Comparison of ENCODE assay signal across 1 cellular context in the genomic region with DNA sequence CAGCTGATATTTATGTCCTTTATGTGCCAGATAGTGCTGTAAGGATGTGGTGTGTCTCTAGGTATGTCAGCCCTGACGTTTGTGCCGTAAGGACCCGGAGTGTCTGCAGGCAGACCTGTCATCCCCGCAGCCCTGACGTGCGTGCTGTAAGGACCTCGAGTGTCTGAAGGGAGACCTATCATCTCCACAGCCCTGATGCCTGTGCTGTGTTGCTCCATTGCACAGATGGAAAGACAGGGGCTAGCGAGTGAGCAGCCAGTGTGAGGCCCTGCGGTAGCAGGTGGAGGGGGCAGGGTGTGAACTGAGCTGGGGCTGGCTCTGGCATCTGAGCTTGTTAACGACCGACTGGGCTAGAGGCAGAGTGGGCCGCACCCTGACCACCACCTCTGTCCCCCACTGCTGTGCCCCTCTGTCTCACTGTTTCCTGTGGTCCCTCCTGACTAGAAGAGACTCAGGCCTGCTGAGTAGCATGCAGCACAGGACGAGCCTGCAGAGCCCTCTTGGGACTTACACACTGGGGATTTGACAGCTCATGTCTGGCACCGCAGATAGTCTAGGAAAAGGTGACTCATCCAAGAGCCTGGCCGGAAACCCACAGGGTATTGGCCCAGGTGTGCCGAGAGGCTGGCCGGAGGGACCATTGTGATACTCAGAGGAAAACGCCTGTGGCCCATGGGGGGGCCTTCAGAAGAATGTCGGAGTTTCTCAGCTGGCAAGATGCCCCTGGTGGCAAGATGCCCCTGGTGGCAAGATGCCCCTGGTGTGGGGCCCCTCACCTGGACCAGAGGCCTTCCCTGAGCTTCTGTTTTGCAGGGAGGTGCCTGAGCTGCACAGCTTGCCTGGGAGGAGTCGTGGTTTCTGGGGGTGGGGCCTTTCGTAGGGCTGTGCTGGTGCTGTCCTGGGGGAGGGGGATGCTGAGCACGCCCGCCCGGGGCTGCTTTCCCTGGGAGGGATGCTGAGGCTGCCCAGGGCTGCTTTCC.
TF ChIP-seq lines count a peak whose summit lies in the region.

No MANE protein-coding gene starts in this region.

TF ChIP-seq in K562, 482 proteins besides CTCF, POLR2A, EP300 and RAD21 (continued from another document and continues in another):
- TF ChIP-seq, protein P1, sequence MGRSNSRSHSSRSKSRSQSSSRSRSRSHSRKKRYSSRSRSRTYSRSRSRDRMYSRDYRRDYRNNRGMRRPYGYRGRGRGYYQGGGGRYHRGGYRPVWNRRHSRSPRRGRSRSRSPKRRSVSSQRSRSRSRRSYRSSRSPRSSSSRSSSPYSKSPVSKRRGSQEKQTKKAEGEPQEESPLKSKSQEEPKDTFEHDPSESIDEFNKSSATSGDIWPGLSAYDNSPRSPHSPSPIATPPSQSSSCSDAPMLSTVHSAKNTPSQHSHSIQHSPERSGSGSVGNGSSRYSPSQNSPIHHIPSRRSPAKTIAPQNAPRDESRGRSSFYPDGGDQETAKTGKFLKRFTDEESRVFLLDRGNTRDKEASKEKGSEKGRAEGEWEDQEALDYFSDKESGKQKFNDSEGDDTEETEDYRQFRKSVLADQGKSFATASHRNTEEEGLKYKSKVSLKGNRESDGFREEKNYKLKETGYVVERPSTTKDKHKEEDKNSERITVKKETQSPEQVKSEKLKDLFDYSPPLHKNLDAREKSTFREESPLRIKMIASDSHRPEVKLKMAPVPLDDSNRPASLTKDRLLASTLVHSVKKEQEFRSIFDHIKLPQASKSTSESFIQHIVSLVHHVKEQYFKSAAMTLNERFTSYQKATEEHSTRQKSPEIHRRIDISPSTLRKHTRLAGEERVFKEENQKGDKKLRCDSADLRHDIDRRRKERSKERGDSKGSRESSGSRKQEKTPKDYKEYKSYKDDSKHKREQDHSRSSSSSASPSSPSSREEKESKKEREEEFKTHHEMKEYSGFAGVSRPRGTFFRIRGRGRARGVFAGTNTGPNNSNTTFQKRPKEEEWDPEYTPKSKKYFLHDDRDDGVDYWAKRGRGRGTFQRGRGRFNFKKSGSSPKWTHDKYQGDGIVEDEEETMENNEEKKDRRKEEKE (IDR thresholded peaks at IDR 0.05; ENCODE audit: borderline replicate concordance in 1 of 2, control insufficient read depth in 1 of 2, low read depth in 2 of 2, low read length in 1 of 2), result no peak
- no peak for TF ChIP-seq KHSRP (IDR thresholded peaks at IDR 0.05)
- TF ChIP-seq, protein P2, sequence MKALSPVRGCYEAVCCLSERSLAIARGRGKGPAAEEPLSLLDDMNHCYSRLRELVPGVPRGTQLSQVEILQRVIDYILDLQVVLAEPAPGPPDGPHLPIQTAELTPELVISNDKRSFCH (CRISPR knock-in tag; IDR thresholded peaks at IDR 0.05), result no peak
- TF ChIP-seq, protein P2 (tag; IDR thresholded peaks at IDR 0.05), result no peak
- TF ChIP-seq ZNF717 (CRISPR knock-in tag; IDR thresholded peaks at IDR 0.05), result no peak
- no peak for TF ChIP-seq TRIM28 (IDR thresholded peaks at IDR 0.05)
- no peak for TF ChIP-seq GABPB2 (CRISPR knock-in tag; conservative IDR thresholded peaks at IDR 0.05)
- no peak for TF ChIP-seq SMARCB1 (IDR thresholded peaks at IDR 0.05; ENCODE audit: insufficient read length, low read depth)
- TF ChIP-seq, protein P3, sequence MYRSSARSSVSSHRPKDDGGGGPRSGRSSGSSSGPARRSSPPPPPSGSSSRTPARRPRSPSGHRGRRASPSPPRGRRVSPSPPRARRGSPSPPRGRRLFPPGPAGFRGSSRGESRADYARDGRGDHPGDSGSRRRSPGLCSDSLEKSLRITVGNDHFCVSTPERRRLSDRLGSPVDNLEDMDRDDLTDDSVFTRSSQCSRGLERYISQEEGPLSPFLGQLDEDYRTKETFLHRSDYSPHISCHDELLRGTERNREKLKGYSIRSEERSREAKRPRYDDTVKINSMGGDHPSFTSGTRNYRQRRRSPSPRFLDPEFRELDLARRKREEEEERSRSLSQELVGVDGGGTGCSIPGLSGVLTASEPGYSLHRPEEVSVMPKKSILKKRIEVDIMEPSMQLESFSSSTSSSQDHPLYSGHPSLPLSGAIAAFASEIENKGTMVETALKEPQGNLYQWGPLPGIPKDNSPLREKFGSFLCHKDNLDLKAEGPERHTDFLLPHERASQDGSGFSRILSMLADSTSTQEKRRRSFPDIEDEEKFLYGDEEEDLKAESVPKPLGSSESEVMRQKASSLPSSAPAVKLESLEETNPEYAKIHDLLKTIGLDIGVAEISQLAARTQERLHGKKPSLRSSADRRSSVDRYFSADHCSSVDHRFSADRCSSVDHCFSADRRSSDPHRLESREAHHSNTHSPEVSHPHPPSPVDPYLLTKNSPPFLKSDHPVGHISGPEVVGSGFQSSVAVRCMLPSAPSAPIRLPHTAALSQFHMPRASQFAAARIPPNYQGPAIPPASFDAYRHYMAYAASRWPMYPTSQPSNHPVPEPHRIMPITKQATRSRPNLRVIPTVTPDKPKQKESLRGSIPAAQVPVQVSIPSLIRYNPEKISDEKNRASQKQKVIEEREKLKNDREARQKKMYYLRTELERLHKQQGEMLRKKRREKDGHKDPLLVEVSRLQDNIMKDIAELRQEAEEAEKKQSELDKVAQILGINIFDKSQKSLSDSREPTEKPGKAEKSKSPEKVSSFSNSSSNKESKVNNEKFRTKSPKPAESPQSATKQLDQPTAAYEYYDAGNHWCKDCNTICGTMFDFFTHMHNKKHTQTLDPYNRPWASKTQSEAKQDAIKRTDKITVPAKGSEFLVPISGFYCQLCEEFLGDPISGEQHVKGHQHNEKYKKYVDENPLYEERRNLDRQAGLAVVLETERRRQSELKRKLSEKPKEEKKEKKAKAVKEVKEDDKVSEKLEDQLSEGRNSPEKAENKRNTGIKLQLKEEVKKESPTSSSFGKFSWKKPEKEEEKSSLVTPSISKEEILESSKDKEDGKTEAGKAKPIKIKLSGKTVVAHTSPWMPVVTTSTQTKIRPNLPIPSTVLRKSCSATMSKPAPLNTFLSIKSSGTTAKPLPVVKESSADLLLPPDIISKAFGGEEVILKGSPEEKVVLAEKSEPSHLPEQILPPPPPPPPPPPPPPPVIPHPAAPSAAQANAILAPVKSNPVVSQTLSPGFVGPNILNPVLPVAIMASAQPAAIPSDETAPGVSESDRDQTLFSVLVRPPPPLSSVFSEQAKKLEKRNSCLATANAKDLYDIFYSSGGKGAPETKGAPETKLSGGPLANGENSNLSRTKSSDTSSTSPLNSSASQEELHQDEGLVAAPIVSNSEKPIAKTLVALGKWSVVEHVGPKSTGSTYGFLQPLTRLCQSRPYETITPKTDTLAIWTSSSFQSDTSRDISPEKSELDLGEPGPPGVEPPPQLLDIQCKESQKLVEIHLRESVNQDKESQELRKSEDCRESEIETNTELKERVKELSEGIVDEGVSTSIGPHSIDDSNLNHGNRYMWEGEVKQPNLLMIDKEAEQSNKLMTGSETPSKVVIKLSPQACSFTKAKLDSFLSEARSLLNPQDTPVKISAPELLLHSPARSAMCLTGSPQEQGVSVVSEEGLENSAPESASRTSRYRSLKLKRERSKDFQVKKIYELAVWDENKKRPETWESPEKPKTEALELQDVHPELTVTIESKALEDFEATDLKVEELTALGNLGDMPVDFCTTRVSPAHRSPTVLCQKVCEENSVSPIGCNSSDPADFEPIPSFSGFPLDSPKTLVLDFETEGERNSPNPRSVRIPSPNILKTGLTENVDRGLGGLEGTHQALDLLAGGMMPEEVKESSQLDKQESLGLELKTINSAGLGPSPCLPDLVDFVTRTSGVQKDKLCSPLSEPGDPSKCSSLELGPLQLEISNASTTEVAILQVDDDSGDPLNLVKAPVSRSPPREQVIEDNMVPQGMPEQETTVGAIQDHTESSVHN (IDR thresholded peaks at IDR 0.05; ENCODE audit: borderline replicate concordance in 1 of 2, low read depth in 1 of 2), result no peak
- no peak for TF ChIP-seq MTF1 (CRISPR knock-in tag; IDR thresholded peaks at IDR 0.05; ENCODE audit: borderline replicate concordance)
- no peak for TF ChIP-seq ZNF197 (CRISPR knock-in tag; IDR thresholded peaks at IDR 0.05; ENCODE audit: low read depth)
- TF ChIP-seq, protein P4, sequence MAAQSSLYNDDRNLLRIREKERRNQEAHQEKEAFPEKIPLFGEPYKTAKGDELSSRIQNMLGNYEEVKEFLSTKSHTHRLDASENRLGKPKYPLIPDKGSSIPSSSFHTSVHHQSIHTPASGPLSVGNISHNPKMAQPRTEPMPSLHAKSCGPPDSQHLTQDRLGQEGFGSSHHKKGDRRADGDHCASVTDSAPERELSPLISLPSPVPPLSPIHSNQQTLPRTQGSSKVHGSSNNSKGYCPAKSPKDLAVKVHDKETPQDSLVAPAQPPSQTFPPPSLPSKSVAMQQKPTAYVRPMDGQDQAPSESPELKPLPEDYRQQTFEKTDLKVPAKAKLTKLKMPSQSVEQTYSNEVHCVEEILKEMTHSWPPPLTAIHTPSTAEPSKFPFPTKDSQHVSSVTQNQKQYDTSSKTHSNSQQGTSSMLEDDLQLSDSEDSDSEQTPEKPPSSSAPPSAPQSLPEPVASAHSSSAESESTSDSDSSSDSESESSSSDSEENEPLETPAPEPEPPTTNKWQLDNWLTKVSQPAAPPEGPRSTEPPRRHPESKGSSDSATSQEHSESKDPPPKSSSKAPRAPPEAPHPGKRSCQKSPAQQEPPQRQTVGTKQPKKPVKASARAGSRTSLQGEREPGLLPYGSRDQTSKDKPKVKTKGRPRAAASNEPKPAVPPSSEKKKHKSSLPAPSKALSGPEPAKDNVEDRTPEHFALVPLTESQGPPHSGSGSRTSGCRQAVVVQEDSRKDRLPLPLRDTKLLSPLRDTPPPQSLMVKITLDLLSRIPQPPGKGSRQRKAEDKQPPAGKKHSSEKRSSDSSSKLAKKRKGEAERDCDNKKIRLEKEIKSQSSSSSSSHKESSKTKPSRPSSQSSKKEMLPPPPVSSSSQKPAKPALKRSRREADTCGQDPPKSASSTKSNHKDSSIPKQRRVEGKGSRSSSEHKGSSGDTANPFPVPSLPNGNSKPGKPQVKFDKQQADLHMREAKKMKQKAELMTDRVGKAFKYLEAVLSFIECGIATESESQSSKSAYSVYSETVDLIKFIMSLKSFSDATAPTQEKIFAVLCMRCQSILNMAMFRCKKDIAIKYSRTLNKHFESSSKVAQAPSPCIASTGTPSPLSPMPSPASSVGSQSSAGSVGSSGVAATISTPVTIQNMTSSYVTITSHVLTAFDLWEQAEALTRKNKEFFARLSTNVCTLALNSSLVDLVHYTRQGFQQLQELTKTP (IDR thresholded peaks at IDR 0.05; ENCODE audit: low read depth in 1 of 2, partially characterized antibody in 2 of 2), result no peak
- TF ChIP-seq TCFL5 (CRISPR knock-in tag; conservative IDR thresholded peaks at IDR 0.05), result no peak
- TF ChIP-seq, protein P5, sequence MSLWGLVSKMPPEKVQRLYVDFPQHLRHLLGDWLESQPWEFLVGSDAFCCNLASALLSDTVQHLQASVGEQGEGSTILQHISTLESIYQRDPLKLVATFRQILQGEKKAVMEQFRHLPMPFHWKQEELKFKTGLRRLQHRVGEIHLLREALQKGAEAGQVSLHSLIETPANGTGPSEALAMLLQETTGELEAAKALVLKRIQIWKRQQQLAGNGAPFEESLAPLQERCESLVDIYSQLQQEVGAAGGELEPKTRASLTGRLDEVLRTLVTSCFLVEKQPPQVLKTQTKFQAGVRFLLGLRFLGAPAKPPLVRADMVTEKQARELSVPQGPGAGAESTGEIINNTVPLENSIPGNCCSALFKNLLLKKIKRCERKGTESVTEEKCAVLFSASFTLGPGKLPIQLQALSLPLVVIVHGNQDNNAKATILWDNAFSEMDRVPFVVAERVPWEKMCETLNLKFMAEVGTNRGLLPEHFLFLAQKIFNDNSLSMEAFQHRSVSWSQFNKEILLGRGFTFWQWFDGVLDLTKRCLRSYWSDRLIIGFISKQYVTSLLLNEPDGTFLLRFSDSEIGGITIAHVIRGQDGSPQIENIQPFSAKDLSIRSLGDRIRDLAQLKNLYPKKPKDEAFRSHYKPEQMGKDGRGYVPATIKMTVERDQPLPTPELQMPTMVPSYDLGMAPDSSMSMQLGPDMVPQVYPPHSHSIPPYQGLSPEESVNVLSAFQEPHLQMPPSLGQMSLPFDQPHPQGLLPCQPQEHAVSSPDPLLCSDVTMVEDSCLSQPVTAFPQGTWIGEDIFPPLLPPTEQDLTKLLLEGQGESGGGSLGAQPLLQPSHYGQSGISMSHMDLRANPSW (CRISPR knock-in tag; IDR thresholded peaks at IDR 0.05), result no peak
- TF ChIP-seq SIN3B (IDR thresholded peaks at IDR 0.05; ENCODE audit: low read depth), result no peak
- TF ChIP-seq ZNF174 (CRISPR knock-in tag; IDR thresholded peaks at IDR 0.05), result no peak
- no peak for TF ChIP-seq XRCC3 (IDR thresholded peaks at IDR 0.05)
- TF ChIP-seq TBP (optimal IDR thresholded peaks at IDR 0.05; ENCODE audit: low read depth, low read length), result no peak
- no peak for TF ChIP-seq PHB2 (IDR thresholded peaks at IDR 0.05; ENCODE audit: low read depth)
- TF ChIP-seq, protein P6, sequence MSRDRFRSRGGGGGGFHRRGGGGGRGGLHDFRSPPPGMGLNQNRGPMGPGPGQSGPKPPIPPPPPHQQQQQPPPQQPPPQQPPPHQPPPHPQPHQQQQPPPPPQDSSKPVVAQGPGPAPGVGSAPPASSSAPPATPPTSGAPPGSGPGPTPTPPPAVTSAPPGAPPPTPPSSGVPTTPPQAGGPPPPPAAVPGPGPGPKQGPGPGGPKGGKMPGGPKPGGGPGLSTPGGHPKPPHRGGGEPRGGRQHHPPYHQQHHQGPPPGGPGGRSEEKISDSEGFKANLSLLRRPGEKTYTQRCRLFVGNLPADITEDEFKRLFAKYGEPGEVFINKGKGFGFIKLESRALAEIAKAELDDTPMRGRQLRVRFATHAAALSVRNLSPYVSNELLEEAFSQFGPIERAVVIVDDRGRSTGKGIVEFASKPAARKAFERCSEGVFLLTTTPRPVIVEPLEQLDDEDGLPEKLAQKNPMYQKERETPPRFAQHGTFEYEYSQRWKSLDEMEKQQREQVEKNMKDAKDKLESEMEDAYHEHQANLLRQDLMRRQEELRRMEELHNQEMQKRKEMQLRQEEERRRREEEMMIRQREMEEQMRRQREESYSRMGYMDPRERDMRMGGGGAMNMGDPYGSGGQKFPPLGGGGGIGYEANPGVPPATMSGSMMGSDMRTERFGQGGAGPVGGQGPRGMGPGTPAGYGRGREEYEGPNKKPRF (IDR thresholded peaks at IDR 0.05; ENCODE audit: low read depth, low read length), result no peak
- peak; percentile 77 for TF ChIP-seq SMARCC2 (IDR thresholded peaks at IDR 0.05; ENCODE audit: low read depth)
- TF ChIP-seq JUNB (CRISPR knock-in tag; conservative IDR thresholded peaks at IDR 0.05), result 0 out of 2 replicates have a peak, but pooled peaks have one; percentile 50
- TF ChIP-seq SREBF2 (CRISPR knock-in tag; IDR thresholded peaks at IDR 0.05), result no peak
- TF ChIP-seq FOXA1 (IDR thresholded peaks at IDR 0.05; ENCODE audit: borderline replicate concordance), result no peak
- TF ChIP-seq HNRNPL (IDR thresholded peaks at IDR 0.05; ENCODE audit: low read depth, low read length), result no peak
- TF ChIP-seq ZNF589 (CRISPR knock-in tag; IDR thresholded peaks at IDR 0.05; ENCODE audit: low read depth), result no peak
- TF ChIP-seq STAG1 (CRISPR knock-in tag; IDR thresholded peaks at IDR 0.05; ENCODE audit: borderline replicate concordance), result no peak
- TF ChIP-seq ZNF134 (CRISPR knock-in tag; conservative IDR thresholded peaks at IDR 0.05), result no peak
